In genomic region chr12:30877110-30877875, GRCh38 we compare ENCODE assay signal across 15 cellular contexts. TPM values are rescaled to one million over a fixed set of nuclear protein-coding genes. Genes with fewer than 3 reads are reported as not detected.
DNase-seq lines count a peak whose midpoint lies in the region; ATAC-seq and TF ChIP-seq lines count a peak whose summit lies in the region.
"Had no signal": no experiment of that assay in that cellular context is flagged by ENCODE, and none has a peak within 500 bp of the region (broad histone marks: within the 10 kb centered on the region; RNA-seq: fewer than 3 reads in every experiment).

No MANE protein-coding gene starts in this region.

- DNase-seq in NCI-H1105 (lab: John Stamatoyannopoulos, UW) (peak; percentile 80), NCI-H2196 (lab: John Stamatoyannopoulos, UW; ENCODE audit: unreplicated experiment) (peak; percentile 84), foreskin keratinocyte (no peak), thyroid gland (peak; percentile 8 to 30), AG08396 (ENCODE audit: low spot score) (no peak)
- DNase-seq in stimulated activated naive CD8-positive, alpha-beta T cell treated with anti-CD3 and anti-CD28 coated beads, Interleukin-15, Interleukin-2, amounts not matched to agents 100 U/mL and 50 U/mL, for 24 hours = no peak
- DNase-seq: activated CD4-positive, alpha-beta T cell treated with anti-CD3 and anti-CD28 coated beads, Interleukin-2, amount 50 U/mL, for 1 hour; activated naive CD4-positive, alpha-beta T cell treated with anti-CD3 and anti-CD28 coated beads, Interleukin-2, amount 10 ng/mL, durations not matched to agents 7 days and 5 days; foreskin melanocyte; NCI-H1092; posterior cingulate gyrus; stimulated activated CD4-positive, alpha-beta T cell treated with anti-CD3 and anti-CD28 coated beads, Interleukin-4, amount 100 ng/mL, for 24 hours had no signal

- no peak overlapping the region for H3K4me3 ChIP-seq in thyroid gland (replicated peaks in 1 of 3)
- H3K4me3 ChIP-seq: ascending aorta had no signal

- H3K4me1 ChIP-seq in foreskin keratinocyte (no peaks in the 10 kb centered on the region), thyroid gland (no peaks in the 10 kb centered on the region)
- H3K4me1 ChIP-seq: ascending aorta had no signal

- H3K9me3 ChIP-seq in thyroid gland = no peaks in the 10 kb centered on the region
- H3K9me3 ChIP-seq: ascending aorta had no signal

- ATAC-seq in foreskin keratinocyte = peak; percentile 14
- ATAC-seq in stimulated activated naive CD8-positive, alpha-beta T cell treated with anti-CD3 and anti-CD28 coated beads, Interleukin-15, Interleukin-2, amounts not matched to agents 100 U/mL and 50 U/mL, for 24 hours = no peak
- ATAC-seq in GM18520 (IDR thresholded peaks at IDR 0.05; ENCODE audit: unreplicated experiment) = no peak

- TF ChIP-seq CTCF in foreskin keratinocyte (conservative IDR thresholded peaks at IDR 0.05) (no peak), thyroid gland (IDR thresholded peaks at IDR 0.05) (no peak)

- intact Hi-C loops in thyroid gland (cut with DNase I) = no loop called here

- 49 to 59% methylated on average over 7 of the region's 7 CpGs for WGBS in thyroid gland, 2 donors

- H3K27ac ChIP-seq in foreskin keratinocyte = no peak overlapping the region
- no peak overlapping the region for H3K27ac ChIP-seq in thyroid gland
- H3K27ac ChIP-seq: ascending aorta, KMS-11 had no signal

- no peaks in the 10 kb centered on the region for H3K36me3 ChIP-seq in thyroid gland
- H3K36me3 ChIP-seq: ascending aorta had no signal

- H3K27me3 ChIP-seq in foreskin keratinocyte (peaks cover 22% of the 10 kb centered on the region), thyroid gland (no peaks in the 10 kb centered on the region)
- H3K27me3 ChIP-seq: ascending aorta had no signal

- no peak for TF ChIP-seq POLR2A in thyroid gland (IDR thresholded peaks at IDR 0.05)

RNA-seq across cellular contexts. Expression of gene TSPAN11, which starts 49.3 kb away (rescaled TPM):
- not detected in 2 replicates for total RNA-seq in foreskin keratinocyte
- polyA plus RNA-seq in foreskin keratinocyte = 0.02 TPM in 1 of 2 replicates, not detected in the other
- 1 to 10 TPM; 2.0 to 7.5 (median 4.4) TPM for total RNA-seq in thyroid gland

Comparison
In these comparisons a context has a peak if more than half of its experiments do, and no peak if none do; other contexts are left out.
1. DNase-seq: peak in NCI-H1105 (single experiment), NCI-H2196 (single experiment) and thyroid gland (2 of 2); none in foreskin keratinocyte (0 of 2), AG08396 (single experiment) and stimulated activated naive CD8-positive, alpha-beta T cell treated with anti-CD3 and anti-CD28 coated beads, Interleukin-15, Interleukin-2, amounts not matched to agents 100 U/mL and 50 U/mL, for 24 hours (single experiment).